Comparison of ENCODE assay signal across 27 cellular contexts in the genomic region with DNA sequence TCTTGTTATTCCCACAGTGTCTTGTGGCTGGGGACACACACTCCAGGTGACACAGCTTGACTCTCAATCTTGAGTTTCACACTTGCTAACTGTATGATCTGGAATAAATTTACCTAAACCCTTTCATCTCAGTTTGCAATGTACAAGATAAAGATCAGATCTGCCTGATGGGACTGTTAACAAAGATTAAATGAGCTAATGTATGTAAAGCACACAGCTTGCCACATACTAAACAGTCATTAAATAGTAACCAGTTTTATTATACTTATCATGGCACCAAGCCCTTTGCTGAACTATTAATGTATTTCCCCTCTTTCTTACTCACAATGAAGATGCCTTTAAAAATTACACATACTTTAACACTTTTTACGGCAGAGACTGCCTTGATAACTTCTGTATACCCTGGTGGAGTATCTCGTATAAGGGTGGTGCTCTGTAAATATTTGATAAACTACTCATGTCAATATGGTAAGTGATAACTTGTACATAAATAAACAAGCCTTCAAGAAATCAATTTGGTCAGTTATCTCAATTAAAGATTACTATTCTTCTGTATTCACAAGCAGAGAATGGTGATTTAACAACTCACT.
"Had no signal": no experiment of that assay in that cellular context is flagged by ENCODE, and none has a peak within 500 bp of the region (broad histone marks: within the 10 kb centered on the region; RNA-seq: fewer than 3 reads in every experiment).

No MANE protein-coding gene starts in this region.

- H3K27ac ChIP-seq: brain microvascular endothelial cell, heart right ventricle, left ventricle myocardium inferior, ovary, prostate gland, skin epidermis, uterus, VCaP had no signal

- H3K4me1 Mint-ChIP-seq: activated naive CD4-positive, alpha-beta T cell treated with anti-CD3 and anti-CD28 coated beads, Interleukin-2, amount 10 ng/mL, durations not matched to agents 7 days and 5 days; stimulated activated memory B cell treated with anti-CD40 and anti-IgM and Interleukin-4, amounts not matched to agents 10 μg/mL and 1 μg/mL and 100 μg/mL, for 72 hours; stimulated activated naive CD8-positive, alpha-beta T cell treated with anti-CD3 and anti-CD28 coated beads, Interleukin-15, amount 100 ng/mL, for 72 hours had no signal

- H3K4me3 Mint-ChIP-seq: activated naive CD4-positive, alpha-beta T cell treated with anti-CD3 and anti-CD28 coated beads, Interleukin-2, amount 10 ng/mL, durations not matched to agents 7 days and 5 days; effector memory CD8-positive, alpha-beta T cell; naive B cell; stimulated activated memory B cell treated with anti-CD40 and anti-IgM and Interleukin-4, amounts not matched to agents 10 μg/mL and 1 μg/mL and 100 μg/mL, for 72 hours; stimulated activated naive CD8-positive, alpha-beta T cell treated with anti-CD3 and anti-CD28 coated beads, Interleukin-15, amount 100 ng/mL, for 72 hours; type B pancreatic cell had no signal

- H3K4me1 ChIP-seq: heart right ventricle, left ventricle myocardium inferior, prostate gland, uterus had no signal

- H3K9me3 Mint-ChIP-seq: activated naive CD4-positive, alpha-beta T cell treated with anti-CD3 and anti-CD28 coated beads, Interleukin-2, amount 10 ng/mL, durations not matched to agents 7 days and 5 days; effector memory CD8-positive, alpha-beta T cell; naive B cell; stimulated activated memory B cell treated with anti-CD40 and anti-IgM and Interleukin-4, amounts not matched to agents 10 μg/mL and 1 μg/mL and 100 μg/mL, for 72 hours; stimulated activated naive CD8-positive, alpha-beta T cell treated with anti-CD3 and anti-CD28 coated beads, Interleukin-15, amount 100 ng/mL, for 72 hours; type B pancreatic cell had no signal

- DNase-seq: activated CD4-positive, alpha-beta T cell treated with anti-CD3 and anti-CD28 coated beads for 48 hours; activated CD4-positive, alpha-beta T cell treated with anti-CD3 and anti-CD28 coated beads, Interleukin-2, amount 50 U/mL, for 48 hours; activated CD8-positive, alpha-beta memory T cell treated with anti-CD3 and anti-CD28 coated beads for 24 hours; activated gamma-delta T cell; activated naive CD4-positive, alpha-beta T cell treated with anti-CD3 and anti-CD28 coated beads, Interleukin-2, amount 10 ng/mL, durations not matched to agents 7 days and 5 days; amniotic stem cell; brain microvascular endothelial cell; cortex of kidney; effector memory CD8-positive, alpha-beta T cell; foreskin fibroblast; heart right ventricle; kidney glomerular epithelial cell; left ventricle myocardium inferior; naive B cell; ovary; retina; stimulated activated CD4-positive, alpha-beta T cell treated with anti-CD3 and anti-CD28 coated beads, Interleukin-4, amount 100 ng/mL, for 24 hours; stimulated activated naive CD8-positive, alpha-beta T cell treated with anti-CD3 and anti-CD28 coated beads, Interleukin-15, amount 100 ng/mL, for 72 hours; substantia nigra; uterus had no signal

- ATAC-seq: effector memory CD8-positive, alpha-beta T cell; heart right ventricle; sciatic nerve; stimulated activated memory B cell treated with anti-CD40 and anti-IgM and Interleukin-4, amounts not matched to agents 10 μg/mL and 1 μg/mL and 100 μg/mL, for 72 hours; stimulated activated naive CD8-positive, alpha-beta T cell treated with anti-CD3 and anti-CD28 coated beads, Interleukin-15, amount 100 ng/mL, for 72 hours had no signal

- H3K27me3 ChIP-seq: brain microvascular endothelial cell, heart right ventricle, ovary, uterus had no signal

- H3K27me3 Mint-ChIP-seq: activated naive CD4-positive, alpha-beta T cell treated with anti-CD3 and anti-CD28 coated beads, Interleukin-2, amount 10 ng/mL, durations not matched to agents 7 days and 5 days; effector memory CD8-positive, alpha-beta T cell; naive B cell; stimulated activated memory B cell treated with anti-CD40 and anti-IgM and Interleukin-4, amounts not matched to agents 10 μg/mL and 1 μg/mL and 100 μg/mL, for 72 hours; stimulated activated naive CD8-positive, alpha-beta T cell treated with anti-CD3 and anti-CD28 coated beads, Interleukin-15, amount 100 ng/mL, for 72 hours; type B pancreatic cell had no signal

- H3K36me3 ChIP-seq: brain microvascular endothelial cell, ovary, prostate gland, uterus had no signal

- H3K4me3 ChIP-seq: heart right ventricle, left ventricle myocardium inferior, lung, ovary, prostate gland, skin epidermis, uterus had no signal

- H3K9me3 ChIP-seq: heart right ventricle, left ventricle myocardium inferior, ovary, prostate gland, uterus had no signal

- H3K27ac Mint-ChIP-seq: activated naive CD4-positive, alpha-beta T cell treated with anti-CD3 and anti-CD28 coated beads, Interleukin-2, amount 10 ng/mL, durations not matched to agents 7 days and 5 days; naive B cell; stimulated activated memory B cell treated with anti-CD40 and anti-IgM and Interleukin-4, amounts not matched to agents 10 μg/mL and 1 μg/mL and 100 μg/mL, for 72 hours; stimulated activated naive CD8-positive, alpha-beta T cell treated with anti-CD3 and anti-CD28 coated beads, Interleukin-15, amount 100 ng/mL, for 72 hours; type B pancreatic cell had no signal
